13 cellular contexts compared by ENCODE assay signal in genomic region chr19:44912854-44913253, GRCh38. TPM values are rescaled to one million over a fixed set of nuclear protein-coding genes. Genes with fewer than 3 reads are reported as not detected.
DNase-seq lines count a peak whose midpoint lies in the region; ATAC-seq and TF ChIP-seq lines count a peak whose summit lies in the region.
"Had no signal": no experiment of that assay in that cellular context is flagged by ENCODE, and none has a peak within 500 bp of the region (broad histone marks: within the 10 kb centered on the region; RNA-seq: fewer than 3 reads in every experiment).

No MANE protein-coding gene starts in this region.

- CTCF ChIA-PET in activated CD8-positive, alpha-beta T cell treated with anti-CD3 and anti-CD28 coated beads, Interleukin-2, amount 10 ng/mL, durations not matched to agents 7 days and 5 days (lab: Charles Lee): interaction anchor here (2.7 kb wide), 1 partner anchor 39 kb away, joined by 9 read pairs; no protein-coding TSS in a partner anchor

- H3K27me3 Mint-ChIP-seq in activated T-cell treated with anti-CD3 and anti-CD28 coated beads, Interleukin-2, amount 50 U/mL, for 4 hours (ENCODE audit: low read depth): peaks cover 38% of the 10 kb centered on the region
- H3K27me3 Mint-ChIP-seq in activated CD8-positive, alpha-beta T cell treated with anti-CD3 and anti-CD28 coated beads, Interleukin-2, amount 10 ng/mL, durations not matched to agents 7 days and 5 days (ENCODE audit: low read depth): peaks cover 17% of the 10 kb centered on the region

- peaks cover 0 to 1% (median 0%) of the 10 kb centered on the region in 45 donors for H3K27me3 ChIP-seq in dorsolateral prefrontal cortex
- H3K27me3 ChIP-seq: BLaER1, breast epithelium had no signal

- no peak overlapping the region for H3K4me3 Mint-ChIP-seq in activated T-cell treated with anti-CD3 and anti-CD28 coated beads, Interleukin-2, amount 50 U/mL, for 4 hours
- no peak overlapping the region for H3K4me3 Mint-ChIP-seq in activated CD8-positive, alpha-beta T cell treated with anti-CD3 and anti-CD28 coated beads, Interleukin-2, amount 10 ng/mL, durations not matched to agents 7 days and 5 days

- ATAC-seq in activated T-cell treated with anti-CD3 and anti-CD28 coated beads, Interleukin-2, amount 50 U/mL, for 4 hours: no peak
- ATAC-seq in activated CD8-positive, alpha-beta T cell treated with anti-CD3 and anti-CD28 coated beads, Interleukin-2, amount 10 ng/mL, durations not matched to agents 7 days and 5 days: no peak
- ATAC-seq in HG03439 (IDR thresholded peaks at IDR 0.05; ENCODE audit: unreplicated experiment): no peak

- intact Hi-C loops in dorsolateral prefrontal cortex (cut with DNase I): no loop called here

- DNase-seq in HUDEP-2 (lab: John Stamatoyannopoulos, UW; ENCODE audit: unreplicated experiment in 76 of 76) (peak in 73 of 76 experiments; percentile 15 to 94 (median 79)), dorsolateral prefrontal cortex (peak; percentile 13 to 93 (median 84)), nucleus accumbens (lab: John Stamatoyannopoulos, UW) (peak; percentile 8 to 93 (median 80))
- DNase-seq in activated T-cell treated with anti-CD3 and anti-CD28 coated beads, Interleukin-2, amount 50 U/mL, for 4 hours: no peak
- no peak for DNase-seq in activated CD8-positive, alpha-beta T cell treated with anti-CD3 and anti-CD28 coated beads, Interleukin-2, amount 10 ng/mL, durations not matched to agents 7 days and 5 days
- DNase-seq: NCI-H226 had no signal

- H3K36me3 Mint-ChIP-seq in activated T-cell treated with anti-CD3 and anti-CD28 coated beads, Interleukin-2, amount 50 U/mL, for 4 hours (ENCODE audit: insufficient read depth): no peaks in the 10 kb centered on the region
- no peaks in the 10 kb centered on the region for H3K36me3 Mint-ChIP-seq in activated CD8-positive, alpha-beta T cell treated with anti-CD3 and anti-CD28 coated beads, Interleukin-2, amount 10 ng/mL, durations not matched to agents 7 days and 5 days (ENCODE audit: low read depth)

- H3K4me1 Mint-ChIP-seq in activated T-cell treated with anti-CD3 and anti-CD28 coated beads, Interleukin-2, amount 50 U/mL, for 4 hours (ENCODE audit: low read depth): peaks cover 6% of the 10 kb centered on the region
- H3K4me1 Mint-ChIP-seq in activated CD8-positive, alpha-beta T cell treated with anti-CD3 and anti-CD28 coated beads, Interleukin-2, amount 10 ng/mL, durations not matched to agents 7 days and 5 days (ENCODE audit: low read depth): peaks cover 14% of the 10 kb centered on the region

- POLR2A ChIA-PET in activated CD8-positive, alpha-beta T cell treated with anti-CD3 and anti-CD28 coated beads, Interleukin-2, amount 10 ng/mL, durations not matched to agents 7 days and 5 days (lab: Charles Lee): interaction anchor here (1.0 kb wide), 1 partner anchor 23 kb away, joined by 4 read pairs; no protein-coding TSS in a partner anchor

- peak overlapping the region in 26 of 59 donors; percentile 16 to 76 (median 54) for H3K27ac ChIP-seq in dorsolateral prefrontal cortex
- H3K27ac ChIP-seq: BLaER1, KMS-11, SK-N-MC had no signal

- peak in 1 of 56 donors; percentile 16 for TF ChIP-seq CTCF in dorsolateral prefrontal cortex (IDR thresholded peaks at IDR 0.05 in 54 of 56, conservative IDR thresholded peaks at IDR 0.05 in 2 of 56; ENCODE audit: low read depth in 1 of 56, partially characterized antibody in 56 of 56)

- no peaks in the 10 kb centered on the region for H3K9me3 Mint-ChIP-seq in activated T-cell treated with anti-CD3 and anti-CD28 coated beads, Interleukin-2, amount 50 U/mL, for 4 hours
- no peaks in the 10 kb centered on the region for H3K9me3 Mint-ChIP-seq in activated CD8-positive, alpha-beta T cell treated with anti-CD3 and anti-CD28 coated beads, Interleukin-2, amount 10 ng/mL, durations not matched to agents 7 days and 5 days (ENCODE audit: insufficient read depth)

- no peak overlapping the region for H3K27ac Mint-ChIP-seq in activated CD8-positive, alpha-beta T cell treated with anti-CD3 and anti-CD28 coated beads, Interleukin-2, amount 10 ng/mL, durations not matched to agents 7 days and 5 days

- H3K4me3 ChIP-seq in dorsolateral prefrontal cortex: no peak overlapping the region
- H3K4me3 ChIP-seq: BLaER1, breast epithelium, SK-N-MC had no signal

RNA-seq across cellular contexts. Expression of gene APOC1, which starts 1.6 kb away (rescaled TPM):
- total RNA-seq in dorsolateral prefrontal cortex: 10 to 100 TPM in 113 of 120 experiments, 1 to 10 TPM in 7; 2.2 to 88.6 (median 22.5) TPM
- 1 to 10 TPM; 1.3 to 4.8 (median 4.2) TPM for total RNA-seq in activated T-cell treated with anti-CD3 and anti-CD28 coated beads, Interleukin-2, amount 50 U/mL, for 4 hours
- total RNA-seq in activated CD8-positive, alpha-beta T cell treated with anti-CD3 and anti-CD28 coated beads, Interleukin-2, amount 10 ng/mL, durations not matched to agents 7 days and 5 days: not detected
- total RNA-seq: mononuclear cell had no signal

RNA-seq across cellular contexts. Expression of gene APOE, which starts 7.3 kb away (rescaled TPM):
- 1,000 to 10,000 TPM in 1 of 120 experiments, 100 to 1,000 TPM in 119; 258 to 1,236 (median 470) TPM for total RNA-seq in dorsolateral prefrontal cortex
- 1 to 10 TPM; 4.3 to 5.0 (median 4.9) TPM for total RNA-seq in activated T-cell treated with anti-CD3 and anti-CD28 coated beads, Interleukin-2, amount 50 U/mL, for 4 hours
- under 1 TPM; 0.68 to 0.89 TPM for total RNA-seq in activated CD8-positive, alpha-beta T cell treated with anti-CD3 and anti-CD28 coated beads, Interleukin-2, amount 10 ng/mL, durations not matched to agents 7 days and 5 days

RNA-seq across cellular contexts. Expression of gene TOMM40, which starts 21.8 kb away (rescaled TPM):
- total RNA-seq in dorsolateral prefrontal cortex: 10 to 100 TPM; 34.1 to 67.1 (median 47.2) TPM
- total RNA-seq in activated T-cell treated with anti-CD3 and anti-CD28 coated beads, Interleukin-2, amount 50 U/mL, for 4 hours: 100 to 1,000 TPM; 427 to 536 (median 461) TPM
- total RNA-seq in activated CD8-positive, alpha-beta T cell treated with anti-CD3 and anti-CD28 coated beads, Interleukin-2, amount 10 ng/mL, durations not matched to agents 7 days and 5 days: 10 to 100 TPM; 84.5 to 88.4 TPM

RNA-seq across cellular contexts. Expression of gene APOC4, which starts 29.2 kb away (rescaled TPM):
- total RNA-seq in dorsolateral prefrontal cortex: 1 to 10 TPM in 3 of 120 experiments, not detected in 117; 1.2 to 1.6 (median 1.3) TPM
- not detected for total RNA-seq in activated T-cell treated with anti-CD3 and anti-CD28 coated beads, Interleukin-2, amount 50 U/mL, for 4 hours
- not detected for total RNA-seq in activated CD8-positive, alpha-beta T cell treated with anti-CD3 and anti-CD28 coated beads, Interleukin-2, amount 10 ng/mL, durations not matched to agents 7 days and 5 days
- total RNA-seq: breast epithelium, mononuclear cell, temporal lobe had no signal

RNA-seq across cellular contexts. Expression of gene APOC2, which starts 33.0 kb away (rescaled TPM):
- 10 to 100 TPM in 73 of 120 experiments, 1 to 10 TPM in 46, not detected in 1; 2.0 to 48.6 (median 11.6) TPM for total RNA-seq in dorsolateral prefrontal cortex
- total RNA-seq in activated T-cell treated with anti-CD3 and anti-CD28 coated beads, Interleukin-2, amount 50 U/mL, for 4 hours: not detected
- not detected for total RNA-seq in activated CD8-positive, alpha-beta T cell treated with anti-CD3 and anti-CD28 coated beads, Interleukin-2, amount 10 ng/mL, durations not matched to agents 7 days and 5 days
- total RNA-seq: mononuclear cell had no signal

Comparison
In these comparisons a context has a peak if more than half of its experiments do, and no peak if none do; other contexts are left out.
1. DNase-seq: peak in HUDEP-2 (73 of 76), dorsolateral prefrontal cortex (10 of 10) and nucleus accumbens (56 of 56); none in activated T-cell treated with anti-CD3 and anti-CD28 coated beads, Interleukin-2, amount 50 U/mL, for 4 hours (single experiment) and activated CD8-positive, alpha-beta T cell treated with anti-CD3 and anti-CD28 coated beads, Interleukin-2, amount 10 ng/mL, durations not matched to agents 7 days and 5 days (single experiment).
2. RNA of gene APOE, which starts 7.3 kb away (total RNA-seq): 258 to 1,236 TPM in dorsolateral prefrontal cortex; 4.3 to 5.0 TPM in activated T-cell treated with anti-CD3 and anti-CD28 coated beads, Interleukin-2, amount 50 U/mL, for 4 hours and 0.68 to 0.89 TPM in activated CD8-positive, alpha-beta T cell treated with anti-CD3 and anti-CD28 coated beads, Interleukin-2, amount 10 ng/mL, durations not matched to agents 7 days and 5 days; every median in the first group is over 10 times any median in the second.
3. RNA of gene TOMM40, which starts 21.8 kb away (total RNA-seq): 427 to 536 TPM in activated T-cell treated with anti-CD3 and anti-CD28 coated beads, Interleukin-2, amount 50 U/mL, for 4 hours; 84.5 to 88.4 TPM in activated CD8-positive, alpha-beta T cell treated with anti-CD3 and anti-CD28 coated beads, Interleukin-2, amount 10 ng/mL, durations not matched to agents 7 days and 5 days and 34.1 to 67.1 TPM in dorsolateral prefrontal cortex; every median in the first group is over 4 times any median in the second.